ENCODE assay signal across 32 cellular contexts in genomic region chrX:132365490-132365889, GRCh38.
"Had no signal": no experiment of that assay in that cellular context is flagged by ENCODE, and none has a peak within 500 bp of the region (broad histone marks: within the 10 kb centered on the region; RNA-seq: fewer than 3 reads in every experiment).

No MANE protein-coding gene starts in this region.

- H3K4me1 ChIP-seq: lower lobe of right lung, pancreas, prostate gland, sigmoid colon, stomach, tibial artery had no signal

- H3K9me3 ChIP-seq: lower lobe of right lung, pancreas, prostate gland, sigmoid colon, stomach, tibial artery had no signal

- H3K27me3 Mint-ChIP-seq: activated naive CD8-positive, alpha-beta T cell treated with anti-CD3 and anti-CD28 coated beads, Interleukin-2, amount 10 ng/mL, durations not matched to agents 7 days and 5 days; effector memory CD8-positive, alpha-beta T cell; naive thymus-derived CD8-positive, alpha-beta T cell had no signal

- H3K4me3 ChIP-seq: lower lobe of right lung, pancreas, prostate gland, sigmoid colon, stomach, tibial artery had no signal

- H3K27ac Mint-ChIP-seq: activated naive CD8-positive, alpha-beta T cell treated with anti-CD3 and anti-CD28 coated beads, Interleukin-2, amount 10 ng/mL, durations not matched to agents 7 days and 5 days; activated T-helper 1 cell treated with anti-CD3 and anti-CD28 coated beads, Interleukin-12 subunit alpha, Interleukin-12 subunit beta, Interleukin-2, Interleukin-4 antibody, amounts not matched to agents 30 ng/mL and 10 ng/mL and 1 ng/mL, durations not matched to agents 14 hours and 24 hours and 36 hours; immature natural killer cell; stimulated activated naive B cell treated with anti-CD40 and anti-IgM and Interleukin-4, amounts not matched to agents 10 μg/mL and 1 μg/mL and 100 μg/mL, for 72 hours; WTC11 had no signal

- H3K27me3 ChIP-seq: brain microvascular endothelial cell, pancreas, sigmoid colon, stomach, tibial artery had no signal

- DNase-seq: activated CD4-positive, alpha-beta T cell treated with anti-CD3 and anti-CD28 coated beads for 1 hour; activated CD4-positive, alpha-beta T cell treated with anti-CD3 and anti-CD28 coated beads, Interleukin-2, amount 50 U/mL, for 1 hour; activated gamma-delta T cell treated with Interleukin-2 at 50 U/mL for 16 hours; activated naive CD8-positive, alpha-beta T cell treated with anti-CD3 and anti-CD28 coated beads, Interleukin-2, amount 10 ng/mL, durations not matched to agents 7 days and 5 days; activated T-cell treated with anti-CD3 and anti-CD28 coated beads for 4 hours; amniotic stem cell; brain microvascular endothelial cell; cortex of kidney; effector memory CD8-positive, alpha-beta T cell; foreskin fibroblast; head of caudate nucleus; hypothalamus; immature natural killer cell; kidney; lower lobe of right lung; mesenchymal stem cell; naive thymus-derived CD8-positive, alpha-beta T cell; nucleus accumbens; pancreas; sigmoid colon; small intestine; stimulated activated CD4-positive, alpha-beta T cell treated with anti-CD3 and anti-CD28 coated beads, Interleukin-4, amount 100 ng/mL, for 4 hours; stimulated activated CD8-positive, alpha-beta memory T cell treated with anti-CD3 and anti-CD28 coated beads, Interleukin-4, amount 100 ng/mL, for 48 hours; stimulated activated naive B cell treated with anti-CD40 and anti-IgM and Interleukin-4, amounts not matched to agents 10 μg/mL and 1 μg/mL and 100 μg/mL, for 72 hours; stomach; tibial artery had no signal

- H3K36me3 Mint-ChIP-seq: stimulated activated naive B cell treated with anti-CD40 and anti-IgM and Interleukin-4, amounts not matched to agents 10 μg/mL and 1 μg/mL and 100 μg/mL, for 72 hours; WTC11 had no signal

- H3K4me1 Mint-ChIP-seq: immature natural killer cell; neural crest cell; stimulated activated naive B cell treated with anti-CD40 and anti-IgM and Interleukin-4, amounts not matched to agents 10 μg/mL and 1 μg/mL and 100 μg/mL, for 72 hours had no signal

- ATAC-seq: effector memory CD8-positive, alpha-beta T cell; left lobe of liver; lower lobe of right lung; naive thymus-derived CD8-positive, alpha-beta T cell; pancreas; SK-N-SH treated with all-trans-retinoic acid at 6 μM for 48 hours; stimulated activated naive B cell treated with anti-CD40 and anti-IgM and Interleukin-4, amounts not matched to agents 10 μg/mL and 1 μg/mL and 100 μg/mL, for 72 hours; WTC11 had no signal

- H3K36me3 ChIP-seq: brain microvascular endothelial cell, lower lobe of right lung, pancreas, prostate gland, sigmoid colon, stomach, tibial artery had no signal

- H3K27ac ChIP-seq: brain microvascular endothelial cell, lower lobe of right lung, pancreas, prostate gland, sigmoid colon, stomach, tibial artery had no signal

- H3K9me3 Mint-ChIP-seq: activated naive CD8-positive, alpha-beta T cell treated with anti-CD3 and anti-CD28 coated beads, Interleukin-2, amount 10 ng/mL, durations not matched to agents 7 days and 5 days; activated T-helper 1 cell treated with anti-CD3 and anti-CD28 coated beads, Interleukin-12 subunit alpha, Interleukin-12 subunit beta, Interleukin-2, Interleukin-4 antibody, amounts not matched to agents 30 ng/mL and 10 ng/mL and 1 ng/mL, durations not matched to agents 14 hours and 24 hours and 36 hours; effector memory CD8-positive, alpha-beta T cell; immature natural killer cell; naive thymus-derived CD8-positive, alpha-beta T cell; WTC11 had no signal

- H3K4me3 Mint-ChIP-seq: activated naive CD8-positive, alpha-beta T cell treated with anti-CD3 and anti-CD28 coated beads, Interleukin-2, amount 10 ng/mL, durations not matched to agents 7 days and 5 days; activated T-helper 1 cell treated with anti-CD3 and anti-CD28 coated beads, Interleukin-12 subunit alpha, Interleukin-12 subunit beta, Interleukin-2, Interleukin-4 antibody, amounts not matched to agents 30 ng/mL and 10 ng/mL and 1 ng/mL, durations not matched to agents 14 hours and 24 hours and 36 hours; effector memory CD8-positive, alpha-beta T cell; immature natural killer cell; naive thymus-derived CD8-positive, alpha-beta T cell; neural crest cell; stimulated activated naive B cell treated with anti-CD40 and anti-IgM and Interleukin-4, amounts not matched to agents 10 μg/mL and 1 μg/mL and 100 μg/mL, for 72 hours; WTC11 had no signal
